ENCODE assay signal across 13 cellular contexts in the genomic region with DNA sequence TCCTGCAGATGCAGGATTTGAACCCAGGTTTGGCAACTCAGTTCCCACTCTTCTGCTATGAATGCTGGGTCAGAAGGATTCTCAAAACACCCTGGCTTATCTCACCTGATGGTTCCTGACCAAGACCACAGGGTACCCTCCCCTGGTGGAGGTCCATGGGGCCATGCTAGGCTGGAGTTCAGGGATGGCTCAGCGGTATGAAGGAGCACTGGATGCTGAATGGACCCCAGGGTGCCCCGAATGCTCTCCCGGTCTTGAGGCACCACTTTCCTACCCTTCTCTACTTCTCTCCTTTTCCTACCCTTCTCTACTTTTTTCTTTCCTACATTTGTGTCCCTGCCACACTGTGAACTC. TPM values are rescaled to one million over a fixed set of nuclear protein-coding genes. Genes with fewer than 3 reads are reported as not detected.
DNase-seq lines count a peak whose midpoint lies in the region; ATAC-seq and TF ChIP-seq lines count a peak whose summit lies in the region.
"Had no signal": no experiment of that assay in that cellular context is flagged by ENCODE, and none has a peak within 500 bp of the region (broad histone marks: within the 10 kb centered on the region; RNA-seq: fewer than 3 reads in every experiment).

No MANE protein-coding gene starts in this region.

- no peaks in the 10 kb centered on the region for H3K36me3 Mint-ChIP-seq in dendritic cell treated with granulocyte-macrophage colony-stimulating factor and Interleukin-4, amounts not matched to agents 40 ng/mL and 50 ng/mL, for 4 days (ENCODE audit: low read depth)
- H3K36me3 Mint-ChIP-seq in neural crest cell (ENCODE audit: low read depth), result no peaks in the 10 kb centered on the region

- no peaks in the 10 kb centered on the region for H3K79me2 ChIP-seq in SK-N-SH (ENCODE audit: insufficient read depth)

- H3K27ac ChIP-seq in SK-N-SH (ENCODE audit: low read depth in 2 of 2, low read length in 1 of 2), result no peak overlapping the region
- no peak overlapping the region for H3K27ac ChIP-seq in HUES48 (ENCODE audit: low read depth, low read length)
- H3K27ac ChIP-seq: 22Rv1, neutrophil, spleen had no signal

- H3K36me3 ChIP-seq in SK-N-SH (replicated peaks in 1 of 2; ENCODE audit: control insufficient read depth in 1 of 2, insufficient read depth in 2 of 2, low read length in 1 of 2) (peaks cover 3 to 7% of the 10 kb centered on the region in 2 experiments), HUES48 (ENCODE audit: control insufficient read depth, insufficient read depth, low read length) (no peaks in the 10 kb centered on the region)
- H3K36me3 ChIP-seq: neutrophil, spleen had no signal

- no peak overlapping the region for H3K27ac Mint-ChIP-seq in dendritic cell treated with granulocyte-macrophage colony-stimulating factor and Interleukin-4, amounts not matched to agents 40 ng/mL and 50 ng/mL, for 4 days
- no peak overlapping the region for H3K27ac Mint-ChIP-seq in neural crest cell (ENCODE audit: unreplicated experiment)

- no peak for TF ChIP-seq CTCF in SK-N-SH (IDR thresholded peaks at IDR 0.05)
- TF ChIP-seq CTCF in neural crest cell (conservative IDR thresholded peaks at IDR 0.05), result no peak

- H3K4me1 Mint-ChIP-seq in dendritic cell treated with granulocyte-macrophage colony-stimulating factor and Interleukin-4, amounts not matched to agents 40 ng/mL and 50 ng/mL, for 4 days (ENCODE audit: low read depth), result peaks cover 12% of the 10 kb centered on the region
- H3K4me1 Mint-ChIP-seq in neural crest cell, result peaks cover 3% of the 10 kb centered on the region

- H3K9me2 ChIP-seq in SK-N-SH, result no peaks in the 10 kb centered on the region

- no peaks in the 10 kb centered on the region for H3K27me3 ChIP-seq in SK-N-SH (ENCODE audit: insufficient read depth)
- H3K27me3 ChIP-seq in HUES48 (ENCODE audit: control insufficient read depth, insufficient read depth, low read length), result peaks cover 85% of the 10 kb centered on the region

- H3K9me3 Mint-ChIP-seq in dendritic cell treated with granulocyte-macrophage colony-stimulating factor and Interleukin-4, amounts not matched to agents 40 ng/mL and 50 ng/mL, for 4 days, result no peaks in the 10 kb centered on the region
- H3K9me3 Mint-ChIP-seq in neural crest cell, result no peaks in the 10 kb centered on the region

- H3F3A ChIP-seq in SK-N-SH (replicated peaks; ENCODE audit: insufficient read depth), result peaks cover 3% of the 10 kb centered on the region

- peaks cover 64% of the 10 kb centered on the region for H3K27me3 Mint-ChIP-seq in dendritic cell treated with granulocyte-macrophage colony-stimulating factor and Interleukin-4, amounts not matched to agents 40 ng/mL and 50 ng/mL, for 4 days
- peaks cover 79% of the 10 kb centered on the region for H3K27me3 Mint-ChIP-seq in neural crest cell (ENCODE audit: low read depth)

- POLR2A ChIA-PET in SK-N-SH (lab: Yijun Ruan, JAX), result no interaction called here

- DNase-seq in SK-N-SH (no peak), neural crest cell (ENCODE audit: low read depth, low spot score) (no peak), DMS114 treated with DMSO at 0.1 percent for 48 hours (lab: John Stamatoyannopoulos, UW; ENCODE audit: unreplicated experiment) (no peak)
- DNase-seq: spleen had no signal

- no peak overlapping the region for H2AFZ ChIP-seq in SK-N-SH (ENCODE audit: low read depth)

- H3K4me2 ChIP-seq in SK-N-SH, result peak overlapping the region; percentile 55; the same call in 1 of the 2 replicates

- intact Hi-C loops in dendritic cell treated with granulocyte-macrophage colony-stimulating factor and Interleukin-4, amounts not matched to agents 40 ng/mL and 50 ng/mL, for 4 days (cut with micrococcal nuclease), result no loop called here

- peak overlapping the region; percentile 17 for H3K4me3 Mint-ChIP-seq in dendritic cell treated with granulocyte-macrophage colony-stimulating factor and Interleukin-4, amounts not matched to agents 40 ng/mL and 50 ng/mL, for 4 days
- H3K4me3 Mint-ChIP-seq in neural crest cell, result peak overlapping the region; percentile 75

- H3K9me3 ChIP-seq in SK-N-SH (no peaks in the 10 kb centered on the region), HUES48 (ENCODE audit: control insufficient read depth, insufficient read depth, low read length) (no peaks in the 10 kb centered on the region)
- H3K9me3 ChIP-seq: neutrophil, spleen had no signal

- H3K4me3 ChIP-seq in SK-N-SH (ENCODE audit: low read depth in 2 of 2, low read length in 1 of 2) (peak overlapping the region; percentile 23 to 24; a peak in 1 of 4 replicates), HUES48 (ENCODE audit: low read depth, low read length) (peak overlapping the region; percentile 31; the same call in 1 of the 2 replicates)

- 76% methylated on average over 3 of the region's 3 CpGs for WGBS in SK-N-SH (ENCODE audit: low lambda C conversion rate)

- ATAC-seq in SK-N-SH treated with all-trans-retinoic acid at 6 μM for 48 hours (no peak), HG02840 (IDR thresholded peaks at IDR 0.05; ENCODE audit: low FRiP score, unreplicated experiment) (no peak), GM18502 (IDR thresholded peaks at IDR 0.05; ENCODE audit: poor library complexity, unreplicated experiment) (no peak)

- no peak for TF ChIP-seq RAD21 in SK-N-SH (IDR thresholded peaks at IDR 0.05; ENCODE audit: low read length)

- H3K4me1 ChIP-seq in SK-N-SH (ENCODE audit: control insufficient read depth in 1 of 2, insufficient read depth in 2 of 2, low read depth in 1 of 2, low read length in 1 of 2) (peaks cover 0 to 5% of the 10 kb centered on the region in 2 experiments; a peak in 1 of 4 replicates), HUES48 (ENCODE audit: control insufficient read depth, insufficient read depth, low read length) (no peaks in the 10 kb centered on the region)

- H4K20me1 ChIP-seq in SK-N-SH (ENCODE audit: insufficient read depth), result no peaks in the 10 kb centered on the region

- no peak for TF ChIP-seq EP300 in SK-N-SH (IDR thresholded peaks at IDR 0.05; ENCODE audit: borderline replicate concordance in 1 of 2, low read depth in 1 of 2, low read length in 1 of 2)

- no peak overlapping the region for H3K9ac ChIP-seq in SK-N-SH
- no peak overlapping the region for H3K9ac ChIP-seq in HUES48 (ENCODE audit: low read depth, low read length)

- CTCF ChIA-PET in SK-N-SH (lab: Yijun Ruan, JAX), result interaction anchor here (0.5 to 2.7 kb wide), 12 partner anchors 9 to 159 kb away, joined by 3 to 20 read pairs (median 4); a partner anchor contains a TSS

TF ChIP-seq in SK-N-SH treated with all-trans-retinoic acid at 6 μM for 48 hours, 23 proteins besides CTCF, POLR2A, EP300 and RAD21 (continues in another document):
- TF ChIP-seq, protein P1, sequence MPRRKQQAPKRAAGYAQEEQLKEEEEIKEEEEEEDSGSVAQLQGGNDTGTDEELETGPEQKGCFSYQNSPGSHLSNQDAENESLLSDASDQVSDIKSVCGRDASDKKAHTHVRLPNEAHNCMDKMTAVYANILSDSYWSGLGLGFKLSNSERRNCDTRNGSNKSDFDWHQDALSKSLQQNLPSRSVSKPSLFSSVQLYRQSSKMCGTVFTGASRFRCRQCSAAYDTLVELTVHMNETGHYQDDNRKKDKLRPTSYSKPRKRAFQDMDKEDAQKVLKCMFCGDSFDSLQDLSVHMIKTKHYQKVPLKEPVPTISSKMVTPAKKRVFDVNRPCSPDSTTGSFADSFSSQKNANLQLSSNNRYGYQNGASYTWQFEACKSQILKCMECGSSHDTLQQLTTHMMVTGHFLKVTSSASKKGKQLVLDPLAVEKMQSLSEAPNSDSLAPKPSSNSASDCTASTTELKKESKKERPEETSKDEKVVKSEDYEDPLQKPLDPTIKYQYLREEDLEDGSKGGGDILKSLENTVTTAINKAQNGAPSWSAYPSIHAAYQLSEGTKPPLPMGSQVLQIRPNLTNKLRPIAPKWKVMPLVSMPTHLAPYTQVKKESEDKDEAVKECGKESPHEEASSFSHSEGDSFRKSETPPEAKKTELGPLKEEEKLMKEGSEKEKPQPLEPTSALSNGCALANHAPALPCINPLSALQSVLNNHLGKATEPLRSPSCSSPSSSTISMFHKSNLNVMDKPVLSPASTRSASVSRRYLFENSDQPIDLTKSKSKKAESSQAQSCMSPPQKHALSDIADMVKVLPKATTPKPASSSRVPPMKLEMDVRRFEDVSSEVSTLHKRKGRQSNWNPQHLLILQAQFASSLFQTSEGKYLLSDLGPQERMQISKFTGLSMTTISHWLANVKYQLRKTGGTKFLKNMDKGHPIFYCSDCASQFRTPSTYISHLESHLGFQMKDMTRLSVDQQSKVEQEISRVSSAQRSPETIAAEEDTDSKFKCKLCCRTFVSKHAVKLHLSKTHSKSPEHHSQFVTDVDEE (CRISPR knock-in tag; IDR thresholded peaks at IDR 0.05), result no peak
- TF ChIP-seq, protein P2, sequence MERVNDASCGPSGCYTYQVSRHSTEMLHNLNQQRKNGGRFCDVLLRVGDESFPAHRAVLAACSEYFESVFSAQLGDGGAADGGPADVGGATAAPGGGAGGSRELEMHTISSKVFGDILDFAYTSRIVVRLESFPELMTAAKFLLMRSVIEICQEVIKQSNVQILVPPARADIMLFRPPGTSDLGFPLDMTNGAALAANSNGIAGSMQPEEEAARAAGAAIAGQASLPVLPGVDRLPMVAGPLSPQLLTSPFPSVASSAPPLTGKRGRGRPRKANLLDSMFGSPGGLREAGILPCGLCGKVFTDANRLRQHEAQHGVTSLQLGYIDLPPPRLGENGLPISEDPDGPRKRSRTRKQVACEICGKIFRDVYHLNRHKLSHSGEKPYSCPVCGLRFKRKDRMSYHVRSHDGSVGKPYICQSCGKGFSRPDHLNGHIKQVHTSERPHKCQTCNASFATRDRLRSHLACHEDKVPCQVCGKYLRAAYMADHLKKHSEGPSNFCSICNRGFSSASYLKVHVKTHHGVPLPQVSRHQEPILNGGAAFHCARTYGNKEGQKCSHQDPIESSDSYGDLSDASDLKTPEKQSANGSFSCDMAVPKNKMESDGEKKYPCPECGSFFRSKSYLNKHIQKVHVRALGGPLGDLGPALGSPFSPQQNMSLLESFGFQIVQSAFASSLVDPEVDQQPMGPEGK (CRISPR knock-in tag; IDR thresholded peaks at IDR 0.05; ENCODE audit: borderline replicate concordance), result no peak
- no peak for TF ChIP-seq OSR1 (CRISPR knock-in tag; IDR thresholded peaks at IDR 0.05)

RNA-seq across cellular contexts. Expression of a gene that starts 9.7 kb away (rescaled TPM):
- polyA plus RNA-seq in SK-N-SH (2012; rRNA removed), result 0.02 TPM in 2 replicates
- not detected in 2 replicates for polyA plus RNA-seq in SK-N-SH (2012; cell fraction: cytosol; rRNA removed)
- 0.14 and 0.19 TPM in 2 replicates for polyA plus RNA-seq in SK-N-SH (2012; cell fraction: nucleus; rRNA removed)
- 0.02 and 0.05 TPM in 2 replicates for total RNA-seq in neural crest cell
- total RNA-seq: SK-MEL-5 had no signal
- polyA plus RNA-seq: keratinocyte had no signal

RNA-seq across cellular contexts. Expression of a gene that starts 43.8 kb away (rescaled TPM):
- 33.5 and 36.6 TPM in 2 replicates for polyA plus RNA-seq in SK-N-SH (2012; rRNA removed)
- polyA plus RNA-seq in SK-N-SH (2012; cell fraction: cytosol; rRNA removed), result 22.9 and 24.7 TPM in 2 replicates
- polyA plus RNA-seq in SK-N-SH (2012; cell fraction: nucleus; rRNA removed), result 70.6 and 92.7 TPM in 2 replicates
- total RNA-seq in neural crest cell, result 1.4 TPM in 2 replicates

RNA-seq across cellular contexts. Expression of a gene that starts 51.2 kb away (rescaled TPM):
- 18.5 and 21.4 TPM in 2 replicates for polyA plus RNA-seq in SK-N-SH (2012; rRNA removed)
- polyA plus RNA-seq in SK-N-SH (2012; cell fraction: cytosol; rRNA removed), result 15.0 and 15.3 TPM in 2 replicates
- polyA plus RNA-seq in SK-N-SH (2012; cell fraction: nucleus; rRNA removed), result 72.4 and 86.2 TPM in 2 replicates
- 12.2 and 14.1 TPM in 2 replicates for total RNA-seq in neural crest cell
